In genomic region chr12:52873832-52874572, GRCh38 we compare ENCODE assay signal across 8 cellular contexts. TPM values are rescaled to one million over a fixed set of nuclear protein-coding genes. Genes with fewer than 3 reads are reported as not detected.
DNase-seq lines count a peak whose midpoint lies in the region; ATAC-seq and TF ChIP-seq lines count a peak whose summit lies in the region.

No MANE protein-coding gene starts in this region.

- H3K36me3 ChIP-seq in mucosa of stomach (ENCODE audit: control insufficient read depth, insufficient read depth, low read length) = no peaks in the 10 kb centered on the region

- no peak for ATAC-seq in GM21786 (IDR thresholded peaks at IDR 0.05; ENCODE audit: unreplicated experiment)

- TF ChIP-seq CTCF in epithelial cell of proximal tubule (conservative IDR thresholded peaks at IDR 0.05; ENCODE audit: low read depth, low read length) = no peak

- H3K4me3 ChIP-seq in epithelial cell of proximal tubule (ENCODE audit: low read depth, low read length) = peak overlapping the region; percentile 53
- H3K4me3 ChIP-seq in mucosa of stomach (ENCODE audit: low read length) = peak overlapping the region; percentile 28

- H3K9ac ChIP-seq in mucosa of stomach (ENCODE audit: low read length) = peak overlapping the region; percentile 80

- H3K4me1 ChIP-seq in mucosa of stomach (ENCODE audit: control insufficient read depth, insufficient read depth, low read length) = peaks cover 88% of the 10 kb centered on the region

- H3K9me3 ChIP-seq in mucosa of stomach (ENCODE audit: control insufficient read depth, low read length) = no peaks in the 10 kb centered on the region

- H3K27me3 ChIP-seq in mucosa of stomach (ENCODE audit: control insufficient read depth, insufficient read depth, low read length) = no peaks in the 10 kb centered on the region

- DNase-seq in NCI-H2227 (lab: John Stamatoyannopoulos, UW; ENCODE audit: unreplicated experiment) = peak; percentile 45
- no peak for DNase-seq in NCI-H2227 treated with DMSO at 0.1 percent for 48 hours (lab: John Stamatoyannopoulos, UW)
- DNase-seq in NCI-H226 = peak; percentile 98
- DNase-seq in activated CD8-positive, alpha-beta memory T cell treated with anti-CD3 and anti-CD28 coated beads, Interleukin-2, amount 50 U/mL, for 48 hours = peak; percentile 80
- no peak for DNase-seq in epithelial cell of proximal tubule (ENCODE audit: low read depth)
- DNase-seq in stimulated activated naive CD4-positive, alpha-beta T cell (lab: John Stamatoyannopoulos, UW) = peak in 5 of 6 experiments; percentile 21 to 60 (median 49)

RNA-seq across cellular contexts. Expression of gene KRT78, which starts 25.2 kb away (rescaled TPM):
- total RNA-seq in epithelial cell of proximal tubule = not detected in 2 replicates

RNA-seq across cellular contexts. Expression of gene KRT8, which starts 30.9 kb away (rescaled TPM):
- total RNA-seq in epithelial cell of proximal tubule = 1,207 and 1,417 TPM in 2 replicates

RNA-seq across cellular contexts. Expression of gene KRT79, which starts 39.9 kb away (rescaled TPM):
- 0.07 TPM in 1 of 2 replicates, not detected in the other for total RNA-seq in epithelial cell of proximal tubule

Comparison
In these comparisons a context has a peak if more than half of its experiments do, and no peak if none do; other contexts are left out.
1. DNase-seq: peak in NCI-H2227 (single experiment), NCI-H226 (single experiment), activated CD8-positive, alpha-beta memory T cell treated with anti-CD3 and anti-CD28 coated beads, Interleukin-2, amount 50 U/mL, for 48 hours (single experiment) and stimulated activated naive CD4-positive, alpha-beta T cell (5 of 6); none in NCI-H2227 treated with DMSO at 0.1 percent for 48 hours (single experiment) and epithelial cell of proximal tubule (single experiment).